Comparison of ENCODE assay signal across 9 cellular contexts in the genomic region with DNA sequence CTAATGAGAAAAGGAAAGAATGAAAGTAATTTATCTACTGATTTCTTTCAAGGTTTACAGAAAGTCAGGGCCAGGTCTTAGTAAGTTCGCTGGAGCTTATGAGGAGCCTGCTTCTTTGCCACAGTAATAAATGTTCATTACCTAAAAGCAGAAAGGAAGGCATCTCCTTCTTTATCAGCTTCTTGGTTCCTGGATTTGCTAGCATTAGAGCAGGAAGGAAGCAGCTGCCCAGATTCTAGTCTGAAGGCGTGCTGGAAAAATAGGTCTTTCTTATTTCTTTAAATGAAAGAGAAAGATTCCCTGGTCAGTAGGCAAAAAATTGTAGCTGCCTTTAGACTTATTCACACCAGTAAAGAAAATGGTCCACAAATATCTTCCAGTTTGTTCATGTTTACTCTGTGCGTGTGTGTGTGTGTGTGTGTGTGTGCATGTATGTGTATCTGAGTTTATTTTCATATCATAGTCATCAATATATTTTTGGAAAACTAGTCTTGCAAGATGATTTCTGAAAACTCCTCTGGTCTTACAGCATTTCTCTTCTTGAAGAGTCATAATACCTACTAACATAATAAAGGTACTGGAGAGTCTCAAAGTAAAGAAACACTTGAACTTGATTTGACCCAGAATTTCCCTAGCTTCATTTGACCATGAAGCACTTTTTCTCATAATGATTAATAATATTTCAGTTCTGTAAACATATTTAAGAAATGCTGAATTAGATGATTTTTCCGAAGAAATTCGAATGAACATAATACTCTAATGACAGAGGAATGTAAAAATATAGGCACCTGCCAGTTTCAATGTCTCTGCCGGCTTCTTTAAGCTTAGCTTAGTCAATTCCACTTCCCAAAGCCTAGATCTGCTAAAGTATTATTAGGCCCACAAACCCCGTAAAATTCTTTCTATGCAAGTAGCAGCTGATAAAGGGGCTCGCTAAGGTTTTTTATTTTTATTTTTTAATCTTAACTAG.
DNase-seq lines count a peak whose midpoint lies in the region; ATAC-seq, FAIRE-seq and TF ChIP-seq lines count a peak whose summit lies in the region.
"Had no signal": no experiment of that assay in that cellular context is flagged by ENCODE, and none has a peak within 500 bp of the region (broad histone marks: within the 10 kb centered on the region; RNA-seq: fewer than 3 reads in every experiment).

No MANE protein-coding gene starts in this region.

- intact Hi-C loops in testis (cut with DNase I; ENCODE audit: low total_unique reads) = no loop called here

- H3K4me1 ChIP-seq in small intestine (ENCODE audit: control insufficient read depth in 2 of 2, insufficient read depth in 1 of 2, low read depth in 1 of 2, low read length in 1 of 2) (peaks cover 8 to 11% of the 10 kb centered on the region in 2 donors), testis (no peaks in the 10 kb centered on the region)

- H3K27ac ChIP-seq in small intestine (ENCODE audit: low read depth in 1 of 2, low read length in 1 of 2) = peak overlapping the region; percentile 48 to 68
- peak overlapping the region in 1 of 2 donors; percentile 46 for H3K27ac ChIP-seq in testis

- 11 to 24% (median 24%) methylated on average over 8 of the region's 8 CpGs for WGBS in small intestine, 3 donors
- 41 to 45% methylated on average over 8 of the region's 8 CpGs for WGBS in testis, 2 donors

- no peaks in the 10 kb centered on the region for H3K9me3 ChIP-seq in small intestine (ENCODE audit: control insufficient read depth, low read depth)
- no peaks in the 10 kb centered on the region for H3K9me3 ChIP-seq in testis

- no peaks in the 10 kb centered on the region for H3K36me3 ChIP-seq in small intestine (ENCODE audit: control insufficient read depth in 2 of 2, insufficient read depth in 2 of 2, low read length in 2 of 2)
- no peaks in the 10 kb centered on the region for H3K36me3 ChIP-seq in testis (ENCODE audit: low read depth, missing control alignments)

- peak; percentile 63 for ATAC-seq in GM18870 (IDR thresholded peaks at IDR 0.05; ENCODE audit: unreplicated experiment)
- peak; percentile 52 for ATAC-seq in HG03103 (IDR thresholded peaks at IDR 0.05; ENCODE audit: low read depth, unreplicated experiment)
- ATAC-seq: K562 had no signal

- TF ChIP-seq POLR2A in testis (IDR thresholded peaks at IDR 0.05) = no peak

- DNase-seq in choroid plexus epithelial cell (ENCODE audit: low read depth) = peak; percentile 62
- DNase-seq in small intestine = peak; percentile 30
- no peak for DNase-seq in effector CD4-positive, alpha-beta T cell
- DNase-seq in NCI-H2171 (lab: John Stamatoyannopoulos, UW) = no peak
- no peak for DNase-seq in HTR-8/SVneo (ENCODE audit: insufficient read length, low spot score)
- DNase-seq in testis = no peak

- FAIRE-seq in small intestine (lab: Jason Lieb, UNC) (no peak), HTR-8/SVneo (lab: Jason Lieb, UNC) (no peak)
- FAIRE-seq: K562 had no signal

- no peak for TF ChIP-seq CTCF in choroid plexus epithelial cell (conservative IDR thresholded peaks at IDR 0.05; ENCODE audit: low read depth, low read length)
- TF ChIP-seq CTCF in testis (IDR thresholded peaks at IDR 0.05) = no peak

- H3K4me3 ChIP-seq in choroid plexus epithelial cell (ENCODE audit: low read depth, low read length) (no peak overlapping the region), small intestine (ENCODE audit: low read depth in 1 of 2, low read length in 2 of 2) (no peak overlapping the region), testis (no peak overlapping the region)
- H3K4me3 ChIP-seq: K562 had no signal

- H3K27me3 ChIP-seq in small intestine (ENCODE audit: control insufficient read depth in 2 of 2, insufficient read depth in 2 of 2, low read length in 2 of 2) (no peaks in the 10 kb centered on the region), testis (no peaks in the 10 kb centered on the region)

Comparison
In these comparisons a context has a peak if more than half of its experiments do, and no peak if none do; other contexts are left out.
1. DNase-seq: peak in choroid plexus epithelial cell (single experiment) and small intestine (single experiment); none in effector CD4-positive, alpha-beta T cell (single experiment), NCI-H2171 (single experiment), HTR-8/SVneo (single experiment) and testis (single experiment).